ENCODE assay signal across 36 cellular contexts in genomic region chr5:38663276-38663675, GRCh38.
"Had no signal": no experiment of that assay in that cellular context is flagged by ENCODE, and none has a peak within 500 bp of the region (broad histone marks: within the 10 kb centered on the region; RNA-seq: fewer than 3 reads in every experiment).

No MANE protein-coding gene starts in this region.

- H3K27me3 ChIP-seq: ascending aorta, cardiac muscle cell had no signal

- H3K4me1 Mint-ChIP-seq: activated B cell treated with CpG ODN at 0.5 μM for 24 hours; activated CD4-positive, alpha-beta memory T cell treated with anti-CD3 and anti-CD28 coated beads, Interleukin-2, amount 10 ng/mL, durations not matched to agents 7 days and 5 days; activated CD4-positive, alpha-beta T cell treated with anti-CD3 and anti-CD28 coated beads for 36 hours; activated CD4-positive, alpha-beta T cell treated with anti-CD3 and anti-CD28 coated beads, Interleukin-2, amount 10 ng/mL, durations not matched to agents 7 days and 5 days; activated CD8-positive, alpha-beta memory T cell treated with anti-CD3 and anti-CD28 coated beads, Interleukin-2, amount 10 ng/mL, durations not matched to agents 7 days and 5 days; activated naive CD4-positive, alpha-beta T cell treated with anti-CD3 and anti-CD28 coated beads, Interleukin-2, amount 10 ng/mL, durations not matched to agents 7 days and 5 days; activated naive CD4-positive, alpha-beta T cell treated with anti-CD3 and anti-CD28 coated beads, Interleukin-2, amount 50 U/mL, for 24 hours; activated naive CD8-positive, alpha-beta T cell treated with anti-CD3 and anti-CD28 coated beads, Interleukin-2, amount 10 ng/mL, durations not matched to agents 7 days and 5 days; activated naive CD8-positive, alpha-beta T cell treated with anti-CD3 and anti-CD28 coated beads, Interleukin-2, amount 50 U/mL, for 24 hours; central memory CD8-positive, alpha-beta T cell had no signal

- H3K27me3 Mint-ChIP-seq: brain had no signal

- H3K27ac Mint-ChIP-seq: activated B cell treated with CpG ODN at 0.5 μM for 24 hours; activated CD4-positive, alpha-beta memory T cell treated with anti-CD3 and anti-CD28 coated beads, Interleukin-2, amount 10 ng/mL, durations not matched to agents 7 days and 5 days; activated CD4-positive, alpha-beta T cell treated with anti-CD3 and anti-CD28 coated beads for 36 hours; activated CD4-positive, alpha-beta T cell treated with anti-CD3 and anti-CD28 coated beads, Interleukin-2, amount 10 ng/mL, durations not matched to agents 7 days and 5 days; activated CD8-positive, alpha-beta memory T cell treated with anti-CD3 and anti-CD28 coated beads, Interleukin-2, amount 10 ng/mL, durations not matched to agents 7 days and 5 days; activated CD8-positive, alpha-beta T cell treated with anti-CD3 and anti-CD28 coated beads, Interleukin-2, amount 10 ng/mL, durations not matched to agents 7 days and 5 days; activated naive CD4-positive, alpha-beta T cell treated with anti-CD3 and anti-CD28 coated beads, Interleukin-2, amount 10 ng/mL, durations not matched to agents 7 days and 5 days; activated naive CD4-positive, alpha-beta T cell treated with anti-CD3 and anti-CD28 coated beads, Interleukin-2, amount 50 U/mL, for 24 hours; activated naive CD8-positive, alpha-beta T cell; activated naive CD8-positive, alpha-beta T cell treated with anti-CD3 and anti-CD28 coated beads, Interleukin-2, amount 10 ng/mL, durations not matched to agents 7 days and 5 days; activated naive CD8-positive, alpha-beta T cell treated with anti-CD3 and anti-CD28 coated beads, Interleukin-2, amount 50 U/mL, for 24 hours; activated T-cell treated with anti-CD3 and anti-CD28 coated beads, Interleukin-2, amount 50 U/mL, for 24 hours; activated T-helper 2 cell treated with anti-CD3 and anti-CD28 coated beads, Interferon-gamma antibody, Interleukin-2, Interleukin-4, amounts not matched to agents 10 μg/mL and 5 μg/mL and 100 μg/mL, durations not matched to agents 14 hours and 24 hours and 36 hours; T-helper 1 cell treated with Interleukin-12 subunit alpha and Interleukin-12 subunit beta and Interleukin-4 antibody, amounts not matched to agents 30 μg/mL and 1 μg/mL, for 36 hours; T-helper 2 cell treated with Interferon-gamma antibody and Interleukin-4, amounts not matched to agents 5 μg/mL and 100 μg/mL, for 36 hours had no signal

- H3K36me3 Mint-ChIP-seq: activated CD8-positive, alpha-beta memory T cell treated with anti-CD3 and anti-CD28 coated beads, Interleukin-2, amount 10 ng/mL, durations not matched to agents 7 days and 5 days; activated naive CD4-positive, alpha-beta T cell treated with anti-CD3 and anti-CD28 coated beads, Interleukin-2, amount 10 ng/mL, durations not matched to agents 7 days and 5 days; activated naive CD4-positive, alpha-beta T cell treated with anti-CD3 and anti-CD28 coated beads, Interleukin-2, amount 50 U/mL, for 24 hours; activated naive CD8-positive, alpha-beta T cell; activated naive CD8-positive, alpha-beta T cell treated with anti-CD3 and anti-CD28 coated beads, Interleukin-2, amount 10 ng/mL, durations not matched to agents 7 days and 5 days; brain had no signal

- H3K36me3 ChIP-seq: ascending aorta, cardiac muscle cell had no signal

- H3K9me3 Mint-ChIP-seq: activated B cell treated with CpG ODN at 0.5 μM for 24 hours; activated CD4-positive, alpha-beta memory T cell treated with anti-CD3 and anti-CD28 coated beads, Interleukin-2, amount 10 ng/mL, durations not matched to agents 7 days and 5 days; activated CD4-positive, alpha-beta T cell treated with anti-CD3 and anti-CD28 coated beads, Interleukin-2, amount 10 ng/mL, durations not matched to agents 7 days and 5 days; activated naive CD4-positive, alpha-beta T cell treated with anti-CD3 and anti-CD28 coated beads, Interleukin-2, amount 10 ng/mL, durations not matched to agents 7 days and 5 days; activated naive CD4-positive, alpha-beta T cell treated with anti-CD3 and anti-CD28 coated beads, Interleukin-2, amount 50 U/mL, for 24 hours; activated naive CD8-positive, alpha-beta T cell treated with anti-CD3 and anti-CD28 coated beads, Interleukin-2, amount 10 ng/mL, durations not matched to agents 7 days and 5 days; activated naive CD8-positive, alpha-beta T cell treated with anti-CD3 and anti-CD28 coated beads, Interleukin-2, amount 50 U/mL, for 24 hours; activated T-cell treated with anti-CD3 and anti-CD28 coated beads, Interleukin-2, amount 50 U/mL, for 24 hours; activated T-helper 2 cell treated with anti-CD3 and anti-CD28 coated beads, Interferon-gamma antibody, Interleukin-2, Interleukin-4, amounts not matched to agents 10 μg/mL and 5 μg/mL and 100 μg/mL, durations not matched to agents 14 hours and 24 hours and 36 hours; central memory CD8-positive, alpha-beta T cell; T-helper 1 cell treated with Interleukin-12 subunit alpha and Interleukin-12 subunit beta and Interleukin-4 antibody, amounts not matched to agents 30 μg/mL and 1 μg/mL, for 36 hours; T-helper 2 cell treated with Interferon-gamma antibody and Interleukin-4, amounts not matched to agents 5 μg/mL and 100 μg/mL, for 36 hours had no signal

- DNase-seq: activated B cell treated with CpG ODN at 0.5 μM for 24 hours; activated CD4-positive, alpha-beta memory T cell treated with anti-CD3 and anti-CD28 coated beads, Interleukin-2, amount 10 ng/mL, durations not matched to agents 7 days and 5 days; activated CD4-positive, alpha-beta T cell treated with anti-CD3 and anti-CD28 coated beads for 1 hour; activated CD4-positive, alpha-beta T cell treated with anti-CD3 and anti-CD28 coated beads for 36 hours; activated CD4-positive, alpha-beta T cell treated with anti-CD3 and anti-CD28 coated beads for 48 hours; activated CD4-positive, alpha-beta T cell treated with anti-CD3 and anti-CD28 coated beads, Interleukin-2, amount 10 ng/mL, durations not matched to agents 7 days and 5 days; activated CD4-positive, alpha-beta T cell treated with anti-CD3 and anti-CD28 coated beads, Interleukin-2, amount 50 U/mL, for 48 hours; activated CD8-positive, alpha-beta memory T cell treated with anti-CD3 and anti-CD28 coated beads for 24 hours; activated CD8-positive, alpha-beta memory T cell treated with anti-CD3 and anti-CD28 coated beads, Interleukin-2, amount 10 ng/mL, durations not matched to agents 7 days and 5 days; activated CD8-positive, alpha-beta memory T cell treated with anti-CD3 and anti-CD28 coated beads, Interleukin-2, amount 50 U/mL, for 48 hours; activated CD8-positive, alpha-beta T cell treated with anti-CD3 and anti-CD28 coated beads, Interleukin-2, amount 10 ng/mL, durations not matched to agents 7 days and 5 days; activated effector memory CD4-positive, alpha-beta T cell treated with Interleukin-2 at 50 U/mL for 16 hours; activated gamma-delta T cell; activated naive CD4-positive, alpha-beta T cell treated with anti-CD3 and anti-CD28 coated beads, Interleukin-2, amount 10 ng/mL, durations not matched to agents 7 days and 5 days; activated naive CD4-positive, alpha-beta T cell treated with Interleukin-2 at 50 U/mL for 16 hours; activated naive CD8-positive, alpha-beta T cell treated with anti-CD3 and anti-CD28 coated beads, Interleukin-2, amount 10 ng/mL, durations not matched to agents 7 days and 5 days; activated naive CD8-positive, alpha-beta T cell treated with anti-CD3 and anti-CD28 coated beads, Interleukin-2, amount 50 U/mL, for 24 hours; activated T-cell treated with anti-CD3 and anti-CD28 coated beads, Interleukin-2, amount 50 U/mL, for 24 hours; activated T-cell treated with anti-CD3 and anti-CD28 coated beads, Interleukin-2, amount 50 U/mL, for 48 hours; amygdala; anterior cingulate cortex; caudate nucleus; SW 1271; T-helper 1 cell; T-helper 2 cell; T-helper 9 cell had no signal

- H3K4me3 Mint-ChIP-seq: activated B cell treated with CpG ODN at 0.5 μM for 24 hours; activated CD4-positive, alpha-beta memory T cell treated with anti-CD3 and anti-CD28 coated beads, Interleukin-2, amount 10 ng/mL, durations not matched to agents 7 days and 5 days; activated CD4-positive, alpha-beta T cell treated with anti-CD3 and anti-CD28 coated beads for 36 hours; activated CD4-positive, alpha-beta T cell treated with anti-CD3 and anti-CD28 coated beads, Interleukin-2, amount 10 ng/mL, durations not matched to agents 7 days and 5 days; activated CD8-positive, alpha-beta memory T cell treated with anti-CD3 and anti-CD28 coated beads, Interleukin-2, amount 10 ng/mL, durations not matched to agents 7 days and 5 days; activated CD8-positive, alpha-beta T cell treated with anti-CD3 and anti-CD28 coated beads, Interleukin-2, amount 10 ng/mL, durations not matched to agents 7 days and 5 days; activated naive CD4-positive, alpha-beta T cell treated with anti-CD3 and anti-CD28 coated beads, Interleukin-2, amount 10 ng/mL, durations not matched to agents 7 days and 5 days; activated naive CD4-positive, alpha-beta T cell treated with anti-CD3 and anti-CD28 coated beads, Interleukin-2, amount 50 U/mL, for 24 hours; activated naive CD8-positive, alpha-beta T cell; activated naive CD8-positive, alpha-beta T cell treated with anti-CD3 and anti-CD28 coated beads, Interleukin-2, amount 10 ng/mL, durations not matched to agents 7 days and 5 days; activated naive CD8-positive, alpha-beta T cell treated with anti-CD3 and anti-CD28 coated beads, Interleukin-2, amount 50 U/mL, for 24 hours; activated T-cell treated with anti-CD3 and anti-CD28 coated beads, Interleukin-2, amount 50 U/mL, for 24 hours; brain; central memory CD8-positive, alpha-beta T cell; T-helper 1 cell treated with Interleukin-12 subunit alpha and Interleukin-12 subunit beta and Interleukin-4 antibody, amounts not matched to agents 30 μg/mL and 1 μg/mL, for 36 hours; T-helper 2 cell treated with Interferon-gamma antibody and Interleukin-4, amounts not matched to agents 5 μg/mL and 100 μg/mL, for 36 hours had no signal

- H3K9me3 ChIP-seq: ascending aorta had no signal

- H3K4me3 ChIP-seq: cardiac muscle cell had no signal

- ATAC-seq: activated CD4-positive, alpha-beta T cell treated with anti-CD3 and anti-CD28 coated beads for 36 hours; activated CD4-positive, CD25-positive, alpha-beta regulatory T cell treated with anti-CD3 and anti-CD28 coated beads, Interleukin-2, amount 50 U/mL, for 24 hours; activated CD8-positive, alpha-beta memory T cell treated with anti-CD3 and anti-CD28 coated beads, Interleukin-2, amount 10 ng/mL, durations not matched to agents 7 days and 5 days; activated CD8-positive, alpha-beta T cell treated with anti-CD3 and anti-CD28 coated beads, Interleukin-2, amount 10 ng/mL, durations not matched to agents 7 days and 5 days; activated naive CD8-positive, alpha-beta T cell treated with anti-CD3 and anti-CD28 coated beads, Interleukin-2, amount 50 U/mL, for 24 hours had no signal
